8 cellular contexts compared by ENCODE assay signal in the genomic region with DNA sequence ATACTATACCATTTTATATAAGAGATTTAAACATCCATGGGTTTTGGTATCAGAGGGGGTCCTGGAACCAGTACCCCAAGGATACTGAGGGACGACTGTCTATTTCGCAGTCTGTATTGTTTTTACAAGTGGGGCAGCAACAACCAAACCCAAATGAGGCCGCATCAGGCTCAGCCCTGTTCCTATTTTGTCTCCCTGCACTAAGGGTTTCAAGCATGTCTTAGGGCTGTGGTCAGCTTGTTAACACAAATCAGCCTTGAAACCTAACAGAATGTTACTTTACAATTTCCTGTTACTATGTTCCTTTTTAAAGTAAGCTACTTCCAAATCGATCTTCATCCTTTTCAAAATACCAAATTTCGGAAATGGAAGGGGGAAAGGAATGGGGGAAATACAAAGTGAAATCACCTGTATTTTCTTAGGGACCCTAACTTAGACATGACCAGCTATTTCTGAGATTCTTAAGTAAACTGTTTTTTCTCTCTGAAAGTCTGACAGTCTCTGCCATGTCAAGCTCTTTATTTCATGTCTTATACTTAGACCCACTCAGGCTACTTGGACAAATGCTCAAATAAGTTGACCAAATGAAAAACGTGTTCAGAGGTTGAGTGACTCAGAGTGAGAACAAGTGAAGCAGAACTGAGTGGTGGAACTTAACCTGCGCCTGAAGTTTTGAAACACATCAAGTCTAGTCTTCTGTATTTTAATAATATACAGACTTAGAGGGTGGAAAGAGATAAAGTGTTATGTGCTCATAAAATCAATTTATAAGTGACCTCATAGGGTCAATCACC.
DNase-seq lines count a peak whose midpoint lies in the region; ATAC-seq and FAIRE-seq lines count a peak whose summit lies in the region.

No MANE protein-coding gene starts in this region.

- H4K8ac ChIP-seq in neuronal stem cell (ENCODE audit: low read depth, low read length): no peak overlapping the region

- no CpG with 5 or more reads among the region's 7 CpGs for WGBS in neuronal stem cell (ENCODE audit: extremely low coverage in 2 of 2, insufficient read length in 2 of 2, insufficient replicate concordance in 1 of 2), 2 donors

- H3K4me3 ChIP-seq in neuronal stem cell (ENCODE audit: low read length in 2 of 2): no peak overlapping the region

- peak; percentile 77 to 87 for ATAC-seq in activated T-cell treated with anti-CD3 and anti-CD28 coated beads, Interleukin-2, amount 50 U/mL, for 72 hours (replicated peaks in 1 of 2)
- peak; percentile 93 for ATAC-seq in HG02938 (IDR thresholded peaks at IDR 0.05; ENCODE audit: unreplicated experiment)
- ATAC-seq in naive thymus-derived CD8-positive, alpha-beta T cell: peak; percentile 56 to 59

- H3K9ac ChIP-seq in neuronal stem cell (ENCODE audit: low read depth, low read length, poor library complexity): no peak overlapping the region

- no peaks in the 10 kb centered on the region for H3K36me3 ChIP-seq in neuronal stem cell (replicated peaks in 1 of 2; ENCODE audit: control insufficient read depth in 2 of 2, insufficient read depth in 2 of 2, low read length in 2 of 2)

- peaks cover 36% of the 10 kb centered on the region for H3K4me1 Mint-ChIP-seq in activated T-cell treated with anti-CD3 and anti-CD28 coated beads, Interleukin-2, amount 50 U/mL, for 72 hours (ENCODE audit: low read depth)
- peaks cover 10 to 73% (median 45%) of the 10 kb centered on the region in 4 donors for H3K4me1 Mint-ChIP-seq in naive thymus-derived CD8-positive, alpha-beta T cell

- no peak overlapping the region for H3K4me2 ChIP-seq in neuronal stem cell (ENCODE audit: insufficient read depth, low read length, poor library complexity, severe bottlenecking)

- H2AK5ac ChIP-seq in neuronal stem cell (ENCODE audit: low read depth, low read length): no peak overlapping the region

- H2AFZ ChIP-seq in neuronal stem cell (ENCODE audit: low read length): no peak overlapping the region

- H3K27ac ChIP-seq in neuronal stem cell (replicated peaks; ENCODE audit: low read length): no peak overlapping the region

- H3K36me3 Mint-ChIP-seq in activated T-cell treated with anti-CD3 and anti-CD28 coated beads, Interleukin-2, amount 50 U/mL, for 72 hours (ENCODE audit: insufficient read depth in 2 of 2): peaks cover 0 to 3% of the 10 kb centered on the region in 2 donors
- H3K36me3 Mint-ChIP-seq in naive thymus-derived CD8-positive, alpha-beta T cell: peaks cover 5 to 13% (median 9%) of the 10 kb centered on the region in 3 donors

- H3K23ac ChIP-seq in neuronal stem cell (ENCODE audit: low read depth, low read length, poor library complexity): no peak overlapping the region

- H3K9me3 Mint-ChIP-seq in activated T-cell treated with anti-CD3 and anti-CD28 coated beads, Interleukin-2, amount 50 U/mL, for 72 hours: peaks cover 0 to 3% of the 10 kb centered on the region in 2 donors
- peaks cover 0 to 15% (median 7%) of the 10 kb centered on the region in 9 donors for H3K9me3 Mint-ChIP-seq in naive thymus-derived CD8-positive, alpha-beta T cell

- H3K9me3 ChIP-seq in neuronal stem cell (replicated peaks in 1 of 2; ENCODE audit: control insufficient read depth in 2 of 2, insufficient read depth in 1 of 2, low read depth in 1 of 2, low read length in 2 of 2): no peaks in the 10 kb centered on the region

- H4K91ac ChIP-seq in neuronal stem cell (ENCODE audit: low read depth, low read length, poor library complexity): no peak overlapping the region

- no peak overlapping the region for H2BK5ac ChIP-seq in neuronal stem cell (ENCODE audit: low read length)

- POLR2A ChIA-PET in naive thymus-derived CD8-positive, alpha-beta T cell (lab: Charles Lee): interaction anchor here (0.6 to 1.6 kb wide), 3 partner anchors 74 to 668 kb away, joined by 3 to 5 read pairs (median 4); no protein-coding TSS in a partner anchor

- H3K14ac ChIP-seq in neuronal stem cell (ENCODE audit: low read length): no peak overlapping the region

- no peak overlapping the region for H3K18ac ChIP-seq in neuronal stem cell (ENCODE audit: low read length)

- H3K79me1 ChIP-seq in neuronal stem cell (ENCODE audit: low read depth, low read length): no peaks in the 10 kb centered on the region

- peaks cover 0 to 3% of the 10 kb centered on the region in 2 donors for H3K4me1 ChIP-seq in neuronal stem cell (ENCODE audit: control insufficient read depth in 2 of 2, insufficient read depth in 1 of 2, low read depth in 1 of 2, low read length in 2 of 2)

- H2BK12ac ChIP-seq in neuronal stem cell (ENCODE audit: low read length): no peak overlapping the region

- peak; percentile 7 to 29 for DNase-seq in activated T-cell treated with anti-CD3 and anti-CD28 coated beads, Interleukin-2, amount 50 U/mL, for 72 hours
- no peak for DNase-seq in activated T-cell treated with anti-CD3 and anti-CD28 coated beads, Interleukin-2, amount 50 U/mL, for 1 hour
- DNase-seq in RCC 7860 (ENCODE audit: low spot score) (peak; percentile 58), amygdala (lab: John Stamatoyannopoulos, UW) (no peak), neuronal stem cell (ENCODE audit: low spot score) (no peak), AG08395 (ENCODE audit: low spot score) (no peak)
- peak in 3 of 10 donors; percentile 3 to 18 (median 11) for DNase-seq in naive thymus-derived CD8-positive, alpha-beta T cell

- peak; percentile 97 for FAIRE-seq in RCC 7860 (lab: Jason Lieb, UNC)

- peak overlapping the region; percentile 94 for H3K27ac Mint-ChIP-seq in activated T-cell treated with anti-CD3 and anti-CD28 coated beads, Interleukin-2, amount 50 U/mL, for 72 hours
- peak overlapping the region; percentile 60 to 96 (median 92) for H3K27ac Mint-ChIP-seq in naive thymus-derived CD8-positive, alpha-beta T cell

- no peaks in the 10 kb centered on the region for H3K27me3 ChIP-seq in neuronal stem cell (ENCODE audit: control insufficient read depth in 3 of 3, insufficient read depth in 3 of 3, low read depth in 1 of 3, low read length in 3 of 3)

- H3K4ac ChIP-seq in neuronal stem cell (ENCODE audit: low read length): no peak overlapping the region

- H2BK15ac ChIP-seq in neuronal stem cell (ENCODE audit: low read length): no peak overlapping the region

- no peak overlapping the region for H2BK120ac ChIP-seq in neuronal stem cell (ENCODE audit: low read depth, low read length)

- peak overlapping the region; percentile 42 to 85 for H3K4me3 Mint-ChIP-seq in activated T-cell treated with anti-CD3 and anti-CD28 coated beads, Interleukin-2, amount 50 U/mL, for 72 hours
- peak overlapping the region; percentile 45 to 82 (median 68) for H3K4me3 Mint-ChIP-seq in naive thymus-derived CD8-positive, alpha-beta T cell

- no peaks in the 10 kb centered on the region for H3K27me3 Mint-ChIP-seq in activated T-cell treated with anti-CD3 and anti-CD28 coated beads, Interleukin-2, amount 50 U/mL, for 72 hours (ENCODE audit: low read depth)
- no peaks in the 10 kb centered on the region for H3K27me3 Mint-ChIP-seq in naive thymus-derived CD8-positive, alpha-beta T cell

Comparison
In these comparisons a context has a peak if more than half of its experiments do, and no peak if none do; other contexts are left out.
1. DNase-seq: peak in activated T-cell treated with anti-CD3 and anti-CD28 coated beads, Interleukin-2, amount 50 U/mL, for 72 hours (2 of 2) and RCC 7860 (single experiment); none in activated T-cell treated with anti-CD3 and anti-CD28 coated beads, Interleukin-2, amount 50 U/mL, for 1 hour (single experiment), amygdala (0 of 56), neuronal stem cell (single experiment) and AG08395 (single experiment).
2. Peak in every context shown above with its lines, with median percentiles within 50 percentile points of each other: ATAC-seq.